8 cellular contexts compared by ENCODE assay signal in the genomic region with DNA sequence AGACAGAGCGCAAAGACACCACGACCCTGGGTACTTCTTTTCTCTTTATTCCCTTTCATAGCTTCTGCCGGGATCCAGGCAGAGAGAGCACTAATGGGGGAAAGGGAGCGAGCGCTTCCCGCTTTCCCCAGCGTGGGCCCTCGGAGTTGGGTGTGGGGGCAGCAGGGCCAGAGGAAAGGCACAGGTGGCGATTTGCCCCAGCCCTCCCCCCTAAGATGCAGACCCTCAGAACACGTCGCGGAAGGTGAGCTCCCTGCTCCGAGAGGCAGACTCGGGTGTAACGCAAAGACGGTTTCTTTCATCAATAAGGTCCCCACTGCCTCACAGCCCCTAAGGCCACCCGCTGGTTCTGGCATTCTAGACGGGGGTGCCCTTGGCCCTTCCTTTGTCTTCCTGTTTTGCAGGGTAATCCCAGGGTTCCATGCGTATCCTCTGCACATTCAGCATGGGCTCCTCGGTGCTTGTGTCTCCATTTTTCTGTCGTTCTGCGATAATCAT. TPM values are rescaled to one million over a fixed set of nuclear protein-coding genes. Genes with fewer than 3 reads are reported as not detected.
A peak's percentile ranks its signal among the peaks of the same experiment; 100 is the strongest.
DNase-seq lines count a peak whose midpoint lies in the region; ATAC-seq and TF ChIP-seq lines count a peak whose summit lies in the region.

No MANE protein-coding gene starts in this region.

- no peak overlapping the region; the same call in 1 of the 2 replicates for H2AFZ ChIP-seq in Loucy (ENCODE audit: low read length)

- H3K4me3 ChIP-seq in CD4-positive, CD25-positive, alpha-beta regulatory T cell (ENCODE audit: low read depth, low read length): peak overlapping the region; percentile 77
- H3K4me3 ChIP-seq in Loucy (ENCODE audit: low read length, poor library complexity, severe bottlenecking): peak overlapping the region; percentile 95
- H3K4me3 ChIP-seq in coronary artery: peak overlapping the region; percentile 98

- no peaks in the 10 kb centered on the region for H3K27me3 ChIP-seq in CD4-positive, CD25-positive, alpha-beta regulatory T cell (ENCODE audit: control insufficient read depth, insufficient read depth, low read length)
- H3K27me3 ChIP-seq in Loucy (ENCODE audit: insufficient read depth, low read length, poor library complexity, severe bottlenecking): no peaks in the 10 kb centered on the region

- H3K9me3 ChIP-seq in CD4-positive, CD25-positive, alpha-beta regulatory T cell (ENCODE audit: control insufficient read depth in 2 of 2, low read length in 2 of 2): no peaks in the 10 kb centered on the region
- H3K9me3 ChIP-seq in Loucy (ENCODE audit: insufficient read depth, low read depth, low read length): no peaks in the 10 kb centered on the region

- H3K9me3 Mint-ChIP-seq in CD4-positive, CD25-positive, alpha-beta regulatory T cell: no peaks in the 10 kb centered on the region
- no peaks in the 10 kb centered on the region for H3K9me3 Mint-ChIP-seq in nephron progenitor cell

- H3K27ac Mint-ChIP-seq in CD4-positive, CD25-positive, alpha-beta regulatory T cell: peak overlapping the region; percentile 85 to 97 (median 97)
- H3K27ac Mint-ChIP-seq in nephron progenitor cell: peak overlapping the region; percentile 43

- peaks cover 46% of the 10 kb centered on the region for H3K4me1 ChIP-seq in CD4-positive, CD25-positive, alpha-beta regulatory T cell (ENCODE audit: control insufficient read depth, insufficient read depth, low read length, poor library complexity, severe bottlenecking)
- no peaks in the 10 kb centered on the region for H3K4me1 ChIP-seq in Loucy (ENCODE audit: insufficient read depth, low read length, poor library complexity, severe bottlenecking)

- H3K9me2 ChIP-seq in Loucy (replicated peaks; ENCODE audit: low read depth, low read length): no peaks in the 10 kb centered on the region

- H3K4me1 Mint-ChIP-seq in CD4-positive, CD25-positive, alpha-beta regulatory T cell: peaks cover 0 to 18% (median 1%) of the 10 kb centered on the region in 4 donors
- H3K4me1 Mint-ChIP-seq in nephron progenitor cell: peaks cover 13% of the 10 kb centered on the region

- H3K36me3 ChIP-seq in CD4-positive, CD25-positive, alpha-beta regulatory T cell (ENCODE audit: control insufficient read depth, insufficient read depth, low read length): peaks cover 4% of the 10 kb centered on the region
- H3K36me3 ChIP-seq in Loucy (ENCODE audit: insufficient read depth, low read length): no peaks in the 10 kb centered on the region

- H3K27me3 Mint-ChIP-seq in CD4-positive, CD25-positive, alpha-beta regulatory T cell: no peaks in the 10 kb centered on the region
- no peaks in the 10 kb centered on the region for H3K27me3 Mint-ChIP-seq in nephron progenitor cell (ENCODE audit: low read depth, poor library complexity)

- DNase-seq in CD4-positive, CD25-positive, alpha-beta regulatory T cell: no peak
- DNase-seq in coronary artery (ENCODE audit: low spot score) (no peak), nephron progenitor cell (no peak), NCI-H2171 treated with DMSO at 0.1 percent for 48 hours (lab: John Stamatoyannopoulos, UW) (no peak), amygdala (lab: John Stamatoyannopoulos, UW) (no peak), NCI-H187 treated with DMSO at 0.1 percent for 48 hours (lab: John Stamatoyannopoulos, UW) (no peak)

- peak overlapping the region; percentile 86 for H3K9ac ChIP-seq in Loucy (ENCODE audit: low read depth, low read length, poor library complexity, severe bottlenecking)

- H3K27ac ChIP-seq in CD4-positive, CD25-positive, alpha-beta regulatory T cell (ENCODE audit: insufficient read depth, low read length, poor library complexity, severe bottlenecking): peak overlapping the region; percentile 85
- peak overlapping the region; percentile 82 to 91 for H3K27ac ChIP-seq in coronary artery

- no peaks in the 10 kb centered on the region for H3F3A ChIP-seq in Loucy (ENCODE audit: low read depth)

- TF ChIP-seq CTCF in Loucy (conservative IDR thresholded peaks at IDR 0.05; ENCODE audit: low read length) (no peak), coronary artery (IDR thresholded peaks at IDR 0.05) (no peak), nephron progenitor cell (IDR thresholded peaks at IDR 0.05) (no peak)

- H3K4me2 ChIP-seq in Loucy (ENCODE audit: low read depth, low read length, poor library complexity, severe bottlenecking): peak overlapping the region; percentile 85

- H4K20me1 ChIP-seq in Loucy (ENCODE audit: insufficient read depth, low read length, poor library complexity, severe bottlenecking): peaks cover 10% of the 10 kb centered on the region

- peaks cover 23% of the 10 kb centered on the region; the same call in 1 of the 2 replicates for H3K79me2 ChIP-seq in Loucy (ENCODE audit: insufficient read depth, low read length)

- H3K4me3 Mint-ChIP-seq in CD4-positive, CD25-positive, alpha-beta regulatory T cell: peak overlapping the region; percentile 89 to 98 (median 97)
- peak overlapping the region; percentile 96 for H3K4me3 Mint-ChIP-seq in nephron progenitor cell

- H3K36me3 Mint-ChIP-seq in CD4-positive, CD25-positive, alpha-beta regulatory T cell: peaks cover 3% of the 10 kb centered on the region
- H3K36me3 Mint-ChIP-seq in nephron progenitor cell (ENCODE audit: low read depth): no peaks in the 10 kb centered on the region

- ATAC-seq in CD4-positive, CD25-positive, alpha-beta regulatory T cell (ENCODE audit: low read depth in 2 of 2): no peak
- no peak for ATAC-seq in GM21526 (IDR thresholded peaks at IDR 0.05; ENCODE audit: low FRiP score, unreplicated experiment)

RNA-seq across cellular contexts. Expression of a gene that starts 0.6 kb away (rescaled TPM):
- total RNA-seq in CD4-positive, CD25-positive, alpha-beta regulatory T cell: 45.1 TPM
- 100 to 1,000 TPM in 1 of 4 donors, 10 to 100 TPM in 3; 63.8 to 101 (median 75.0) TPM for polyA plus RNA-seq in CD4-positive, CD25-positive, alpha-beta regulatory T cell

RNA-seq across cellular contexts. Expression of a gene that starts 0.7 kb away (rescaled TPM):
- 19.0 TPM for total RNA-seq in CD4-positive, CD25-positive, alpha-beta regulatory T cell
- polyA plus RNA-seq in CD4-positive, CD25-positive, alpha-beta regulatory T cell: 1 to 10 TPM in 1 of 4 donors, under 1 TPM in 3; 0.57 to 1.1 (median 0.64) TPM

RNA-seq across cellular contexts. Expression of a gene that starts 1.0 kb away (rescaled TPM):
- 46.5 TPM for total RNA-seq in CD4-positive, CD25-positive, alpha-beta regulatory T cell
- polyA plus RNA-seq in CD4-positive, CD25-positive, alpha-beta regulatory T cell: 100 to 1,000 TPM; 143 to 176 (median 155) TPM

RNA-seq across cellular contexts. Expression of a gene that starts 10.5 kb away (rescaled TPM):
- 85.2 TPM for total RNA-seq in CD4-positive, CD25-positive, alpha-beta regulatory T cell
- polyA plus RNA-seq in CD4-positive, CD25-positive, alpha-beta regulatory T cell: 10 to 100 TPM; 61.1 to 72.3 (median 70.8) TPM

RNA-seq across cellular contexts. Expression of a gene that starts 10.8 kb away (rescaled TPM):
- 41.6 TPM for total RNA-seq in CD4-positive, CD25-positive, alpha-beta regulatory T cell
- 100 to 1,000 TPM in 1 of 4 donors, 10 to 100 TPM in 3; 88.8 to 104 (median 96.6) TPM for polyA plus RNA-seq in CD4-positive, CD25-positive, alpha-beta regulatory T cell
